Comparison of ENCODE assay signal across 1 cellular context in the genomic region with DNA sequence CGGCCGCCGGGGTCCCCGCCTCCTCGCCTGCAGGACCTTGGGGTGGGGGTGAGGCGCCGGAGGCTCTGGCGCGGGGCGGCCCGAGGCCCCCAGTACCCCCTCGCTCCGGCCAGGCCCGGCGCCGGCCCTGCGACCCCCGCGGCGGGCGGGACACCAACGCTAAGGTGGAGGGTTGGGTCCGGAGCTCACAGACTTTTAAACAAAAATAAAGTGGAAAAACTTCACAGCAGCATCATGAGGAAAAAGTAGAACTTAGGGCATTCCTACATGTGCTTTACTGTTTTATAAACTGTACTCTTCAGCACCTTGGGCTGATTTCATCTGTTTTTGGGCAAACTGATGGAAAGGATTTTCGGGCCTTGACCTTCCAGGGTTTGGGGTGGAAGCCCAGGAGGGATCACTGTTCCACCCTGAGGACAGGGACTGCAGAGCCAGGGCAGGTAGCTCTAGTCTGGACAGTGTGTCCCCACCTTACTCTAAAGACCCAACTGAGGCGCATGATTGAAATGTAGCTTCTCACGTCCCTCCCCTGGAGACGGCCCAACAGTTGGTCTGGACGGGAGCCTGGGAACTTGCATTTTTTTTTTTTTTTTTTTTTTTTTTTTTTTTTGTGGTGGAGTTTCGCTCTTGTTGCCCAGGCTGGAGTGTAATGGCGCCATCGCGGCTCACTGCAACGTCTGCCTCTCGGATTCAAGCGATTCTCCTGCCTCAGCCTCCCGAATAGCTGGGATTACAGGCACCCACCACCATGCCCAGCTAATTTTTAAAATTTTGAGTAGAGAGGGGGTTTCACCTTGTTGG.
TF ChIP-seq lines count a peak whose summit lies in the region.

No MANE protein-coding gene starts in this region.

TF ChIP-seq in GM12878, 131 proteins besides CTCF, POLR2A, EP300 and RAD21:
- TF ChIP-seq NR2F1 (conservative IDR thresholded peaks at IDR 0.05) (peak; percentile 10; the same call in 1 of the 2 replicates), PAX5 (IDR thresholded peaks at IDR 0.05; ENCODE audit: borderline replicate concordance, low read depth, low read length) (no peak), YY1 (IDR thresholded peaks at IDR 0.05; ENCODE audit: low read depth, low read length) (0 out of 2 replicates have a peak, but pooled peaks have one; percentile 31), RUNX3 (IDR thresholded peaks at IDR 0.05; ENCODE audit: low read length) (peak; percentile 34; the same call in 1 of the 2 replicates), EGR1 (IDR thresholded peaks at IDR 0.05; ENCODE audit: borderline replicate concordance in 1 of 2, low read depth in 2 of 2, low read length in 2 of 2) (peak in 1 of 2 experiments; percentile 69; a peak in 1 of 3 replicates), GATAD2B (conservative IDR thresholded peaks at IDR 0.05; ENCODE audit: low read depth) (0 out of 2 replicates have a peak, but pooled peaks have one; percentile 5), RB1 (IDR thresholded peaks at IDR 0.05; ENCODE audit: borderline replicate concordance) (no peak), KAT2A (conservative IDR thresholded peaks at IDR 0.05; ENCODE audit: control insufficient read depth, low read depth, low read length) (no peak), ZNF622 (IDR thresholded peaks at IDR 0.05) (no peak)
- TF ChIP-seq, protein P1, sequence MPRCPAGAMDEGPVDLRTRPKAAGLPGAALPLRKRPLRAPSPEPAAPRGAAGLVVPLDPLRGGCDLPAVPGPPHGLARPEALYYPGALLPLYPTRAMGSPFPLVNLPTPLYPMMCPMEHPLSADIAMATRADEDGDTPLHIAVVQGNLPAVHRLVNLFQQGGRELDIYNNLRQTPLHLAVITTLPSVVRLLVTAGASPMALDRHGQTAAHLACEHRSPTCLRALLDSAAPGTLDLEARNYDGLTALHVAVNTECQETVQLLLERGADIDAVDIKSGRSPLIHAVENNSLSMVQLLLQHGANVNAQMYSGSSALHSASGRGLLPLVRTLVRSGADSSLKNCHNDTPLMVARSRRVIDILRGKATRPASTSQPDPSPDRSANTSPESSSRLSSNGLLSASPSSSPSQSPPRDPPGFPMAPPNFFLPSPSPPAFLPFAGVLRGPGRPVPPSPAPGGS (IDR thresholded peaks at IDR 0.05; ENCODE audit: borderline replicate concordance, insufficient read depth, low read depth, low read length, poor library complexity, severe bottlenecking): no peak
